ENCODE assay signal across 8 cellular contexts in genomic region chr11:65858354-65859133, GRCh38. TPM values are rescaled to one million over a fixed set of nuclear protein-coding genes. Genes with fewer than 3 reads are reported as not detected.
DNase-seq lines count a peak whose midpoint lies in the region; ATAC-seq and TF ChIP-seq lines count a peak whose summit lies in the region.

No MANE protein-coding gene starts in this region.

- H3K36me3 Mint-ChIP-seq in activated naive CD8-positive, alpha-beta T cell treated with anti-CD3 and anti-CD28 coated beads, Interleukin-2, amount 10 ng/mL, durations not matched to agents 7 days and 5 days: peaks cover 39% of the 10 kb centered on the region

- H4K20me1 ChIP-seq in BLaER1 (peaks cover 66% of the 10 kb centered on the region), HCT116 (ENCODE audit: insufficient read depth) (peaks cover 15% of the 10 kb centered on the region; the same call in 1 of the 2 replicates)

- H3K27ac ChIP-seq in BLaER1: peak overlapping the region; percentile 86
- H3K27ac ChIP-seq in HCT116 (ENCODE audit: low read depth, low read length): peak overlapping the region; percentile 97
- H3K27ac ChIP-seq in transverse colon: peak overlapping the region; percentile 97 to 100 (median 100)

- TF ChIP-seq POLR2A in HCT116 (IDR thresholded peaks at IDR 0.05; ENCODE audit: borderline replicate concordance, extremely low read depth, insufficient read depth, insufficient read length) (no peak), transverse colon (IDR thresholded peaks at IDR 0.05) (peak; percentile 5)

- H3K4me3 Mint-ChIP-seq in activated naive CD8-positive, alpha-beta T cell treated with anti-CD3 and anti-CD28 coated beads, Interleukin-2, amount 10 ng/mL, durations not matched to agents 7 days and 5 days: peak overlapping the region; percentile 91

- BruUV-seq in HCT116 (replicated peaks; lab: Mats Ljungman, UMichigan): no TSS peak

- in situ Hi-C loops in transverse colon (cut with MboI; ENCODE audit: low pct_ligation_motif_present in 1 of 4, low pct_unique_long_range_greater_than_20kb in 1 of 4, low sequenced_read_pairs in 3 of 4) (no loop called here), G401 (cut with HindIII; ENCODE audit: low sequenced_read_pairs) (no loop called here)

- H3K27ac Mint-ChIP-seq in activated naive CD8-positive, alpha-beta T cell treated with anti-CD3 and anti-CD28 coated beads, Interleukin-2, amount 10 ng/mL, durations not matched to agents 7 days and 5 days: peak overlapping the region; percentile 93

- peaks cover 44% of the 10 kb centered on the region for H3K4me1 Mint-ChIP-seq in activated naive CD8-positive, alpha-beta T cell treated with anti-CD3 and anti-CD28 coated beads, Interleukin-2, amount 10 ng/mL, durations not matched to agents 7 days and 5 days

- intact Hi-C loops in HCT116 (cut with micrococcal nuclease): loop anchor here (1.0 kb wide), 2 partner anchors 146 to 243 kb away; partner anchors contain the start of genes KAT5 and PCNX3
- intact Hi-C loops in transverse colon (cut with DNase I; ENCODE audit: low total_unique reads): loop anchor here (2.0 kb wide), 1 partner anchor 14 kb away; the partner anchor contains the start of gene EFEMP2

- H3K9ac ChIP-seq in BLaER1 (peak overlapping the region; percentile 96), HCT116 (ENCODE audit: low read length) (peak overlapping the region; percentile 99)

- H3K27me3 ChIP-seq in BLaER1 (no peaks in the 10 kb centered on the region), HCT116 (ENCODE audit: insufficient read depth, low read length) (no peaks in the 10 kb centered on the region), kidney epithelial cell (ENCODE audit: control insufficient read depth, insufficient read depth, low read length) (no peaks in the 10 kb centered on the region), transverse colon (no peaks in the 10 kb centered on the region)

- DNase-seq in HCT116 (ENCODE audit: low read depth, low spot score): no peak
- no peak for DNase-seq in activated naive CD8-positive, alpha-beta T cell treated with anti-CD3 and anti-CD28 coated beads, Interleukin-2, amount 10 ng/mL, durations not matched to agents 7 days and 5 days
- no peak for DNase-seq in kidney epithelial cell (ENCODE audit: low read depth)
- no peak for DNase-seq in transverse colon
- no peak for DNase-seq in G401 (ENCODE audit: low spot score)
- no peak for DNase-seq in activated gamma-delta T cell treated with Interleukin-2 at 50 U/mL for 16 hours
- DNase-seq in NCI-H1417 treated with DMSO at 0.1 percent for 48 hours (lab: John Stamatoyannopoulos, UW): no peak

- H3K36me3 ChIP-seq in BLaER1 (peaks cover 53% of the 10 kb centered on the region), HCT116 (ENCODE audit: control insufficient read depth in 1 of 2, insufficient read depth in 2 of 2, low read length in 2 of 2) (peaks cover 25 to 39% of the 10 kb centered on the region in 2 experiments), kidney epithelial cell (ENCODE audit: control insufficient read depth, insufficient read depth, low read length) (peaks cover 5% of the 10 kb centered on the region), transverse colon (peaks cover 2 to 25% (median 15%) of the 10 kb centered on the region in 4 donors)

- TF ChIP-seq CTCF in HCT116 (IDR thresholded peaks at IDR 0.05 in 2 of 3, conservative IDR thresholded peaks at IDR 0.05 in 1 of 3; ENCODE audit: borderline replicate concordance in 1 of 3, insufficient read depth in 1 of 3, low read depth in 2 of 3, low read length in 2 of 3) (no peak), kidney epithelial cell (IDR thresholded peaks at IDR 0.05; ENCODE audit: insufficient read depth, low read length, poor library complexity, severe bottlenecking) (no peak), transverse colon (IDR thresholded peaks at IDR 0.05) (no peak)

- RAD21 ChIA-PET in HCT116 (lab: Charles Lee; ENCODE audit: low non-redundant PET in 1 of 2, low total read pairs in 2 of 2, uncharacterized antibody in 2 of 2, unreplicated experiment in 2 of 2): interaction anchor here in 1 of 2 experiments (1.1 kb wide), 1 partner anchor 31 kb away, joined by 3 read pairs; no protein-coding TSS in a partner anchor

- H3K9me2 ChIP-seq in HCT116 (ENCODE audit: insufficient read depth): no peaks in the 10 kb centered on the region

- no peak for TF ChIP-seq EP300 in transverse colon (IDR thresholded peaks at IDR 0.05; ENCODE audit: low read depth)

- H3K4me3 ChIP-seq in BLaER1 (peak overlapping the region; percentile 91), HCT116 (replicated peaks in 1 of 2; ENCODE audit: low read depth in 1 of 2, low read length in 2 of 2) (peak overlapping the region; percentile 85 to 100), kidney epithelial cell (ENCODE audit: low read depth, low read length) (peak overlapping the region; percentile 42), transverse colon (peak overlapping the region; percentile 34 to 97 (median 88))

- H3K27me3 Mint-ChIP-seq in activated naive CD8-positive, alpha-beta T cell treated with anti-CD3 and anti-CD28 coated beads, Interleukin-2, amount 10 ng/mL, durations not matched to agents 7 days and 5 days: no peaks in the 10 kb centered on the region

- CTCF ChIA-PET in HCT116 (lab: Charles Lee): interaction anchor here (0.6 to 4.3 kb wide), 8 partner anchors 11 to 147 kb away, joined by 3 to 82 read pairs (median 10); partner anchors contain the start of genes AP5B1, CCDC85B, FIBP and KAT5

- ATAC-seq in HCT116: no peak
- ATAC-seq in activated naive CD8-positive, alpha-beta T cell treated with anti-CD3 and anti-CD28 coated beads, Interleukin-2, amount 10 ng/mL, durations not matched to agents 7 days and 5 days (ENCODE audit: low read depth): no peak

- H2AFZ ChIP-seq in HCT116 (ENCODE audit: low read depth, low read length, poor library complexity, severe bottlenecking): peak overlapping the region; percentile 50

- H3K4me2 ChIP-seq in BLaER1 (peak overlapping the region; percentile 89), HCT116 (ENCODE audit: low read length) (peak overlapping the region; percentile 77)

- H3K4me1 ChIP-seq in BLaER1 (peaks cover 48% of the 10 kb centered on the region), HCT116 (ENCODE audit: control insufficient read depth in 1 of 2, insufficient read depth in 2 of 2, low read length in 2 of 2) (peaks cover 23 to 44% of the 10 kb centered on the region in 2 experiments), transverse colon (peaks cover 35 to 65% (median 52%) of the 10 kb centered on the region in 4 donors)

- no peaks in the 10 kb centered on the region for H3K9me3 Mint-ChIP-seq in activated naive CD8-positive, alpha-beta T cell treated with anti-CD3 and anti-CD28 coated beads, Interleukin-2, amount 10 ng/mL, durations not matched to agents 7 days and 5 days

- H3K9me3 ChIP-seq in BLaER1 (no peaks in the 10 kb centered on the region), HCT116 (ENCODE audit: control insufficient read depth in 1 of 2, insufficient read depth in 1 of 2, low read depth in 1 of 2, low read length in 2 of 2) (no peaks in the 10 kb centered on the region), transverse colon (no peaks in the 10 kb centered on the region)

- TF ChIP-seq RAD21 in HCT116 (IDR thresholded peaks at IDR 0.05; ENCODE audit: low read depth): no peak

- POLR2A ChIA-PET in HCT116 (lab: Charles Lee): interaction anchor here (0.6 to 5.3 kb wide), 19 partner anchors 7 to 530 kb away, joined by 3 to 84 read pairs (median 5); partner anchors contain the start of genes BANF1, CCDC85B, FIBP and FOSL1
- POLR2A ChIA-PET in activated naive CD8-positive, alpha-beta T cell treated with anti-CD3 and anti-CD28 coated beads, Interleukin-2, amount 10 ng/mL, durations not matched to agents 7 days and 5 days (lab: Charles Lee): interaction anchor here (0.6 to 8.3 kb wide), 23 partner anchors 8 to 436 kb away, joined by 3 to 304 read pairs (median 6); partner anchors contain the start of genes C11orf68, CCDC85B, CTSW and EFEMP2

- WGBS in transverse colon (ENCODE audit: low coverage in 1 of 2), 2 donors: 0% methylated on average over 4 to 32 of the region's 32 CpGs

- H3K79me2 ChIP-seq in HCT116 (ENCODE audit: insufficient read depth, low read length): peaks cover 63% of the 10 kb centered on the region

RNA-seq across cellular contexts. Expression of gene CFL1, which starts 0.6 kb away (rescaled TPM):
- total RNA-seq in HCT116 (2021; ENCODE audit: unreplicated experiment) (1,270 TPM), kidney epithelial cell (1,640 and 1,825 TPM in 2 replicates), transverse colon (1,000 to 10,000 TPM; 1,308 to 1,852 (median 1,703) TPM)
- 1,219 and 1,350 TPM in 2 replicates for polyA plus RNA-seq in HCT116 (2012)
- total RNA-seq in activated naive CD8-positive, alpha-beta T cell treated with anti-CD3 and anti-CD28 coated beads, Interleukin-2, amount 10 ng/mL, durations not matched to agents 7 days and 5 days: 1,000 to 10,000 TPM; 1,357 to 1,424 TPM
- total RNA-seq in G401 (2014; rRNA removed; shearing (Covaris generic)): 1,273 and 1,592 TPM in 2 replicates

RNA-seq across cellular contexts. Expression of gene MUS81, which starts 1.7 kb away (rescaled TPM):
- total RNA-seq in HCT116 (2021; ENCODE audit: unreplicated experiment) (47.2 TPM), kidney epithelial cell (63.6 and 77.5 TPM in 2 replicates), transverse colon (100 to 1,000 TPM in 1 of 4 donors, 10 to 100 TPM in 3; 58.3 to 191 (median 81.2) TPM)
- 42.4 and 57.5 TPM in 2 replicates for polyA plus RNA-seq in HCT116 (2012)
- total RNA-seq in activated naive CD8-positive, alpha-beta T cell treated with anti-CD3 and anti-CD28 coated beads, Interleukin-2, amount 10 ng/mL, durations not matched to agents 7 days and 5 days: 100 to 1,000 TPM; 102 to 110 TPM
- 61.8 and 70.4 TPM in 2 replicates for total RNA-seq in G401 (2014; rRNA removed; shearing (Covaris generic))

RNA-seq across cellular contexts. Expression of gene EFEMP2, which starts 14.1 kb away (rescaled TPM):
- total RNA-seq in HCT116 (2021; ENCODE audit: unreplicated experiment) (8.4 TPM), kidney epithelial cell (54.1 and 62.0 TPM in 2 replicates), transverse colon (10 to 100 TPM; 15.2 to 34.4 (median 25.1) TPM)
- 6.1 and 6.9 TPM in 2 replicates for polyA plus RNA-seq in HCT116 (2012)
- total RNA-seq in activated naive CD8-positive, alpha-beta T cell treated with anti-CD3 and anti-CD28 coated beads, Interleukin-2, amount 10 ng/mL, durations not matched to agents 7 days and 5 days: 10 to 100 TPM; 15.3 to 20.0 TPM
- 35.8 and 38.2 TPM in 2 replicates for total RNA-seq in G401 (2014; rRNA removed; shearing (Covaris generic))

RNA-seq across cellular contexts. Expression of gene CTSW, which starts 21.1 kb away (rescaled TPM):
- total RNA-seq in HCT116 (2021; ENCODE audit: unreplicated experiment): not detected
- 0.25 and 0.44 TPM in 2 replicates for polyA plus RNA-seq in HCT116 (2012)
- 100 to 1,000 TPM; 161 to 175 TPM for total RNA-seq in activated naive CD8-positive, alpha-beta T cell treated with anti-CD3 and anti-CD28 coated beads, Interleukin-2, amount 10 ng/mL, durations not matched to agents 7 days and 5 days
- not detected in 2 replicates for total RNA-seq in kidney epithelial cell
- total RNA-seq in transverse colon: 1 to 10 TPM in 2 of 4 donors, not detected in 2; 1.1 to 1.8 TPM
- total RNA-seq in G401 (2014; rRNA removed; shearing (Covaris generic)): not detected in 2 replicates

RNA-seq across cellular contexts. Expression of gene SNX32, which starts 24.8 kb away (rescaled TPM):
- total RNA-seq in HCT116 (2021; ENCODE audit: unreplicated experiment): not detected
- 0.20 and 0.39 TPM in 2 replicates for polyA plus RNA-seq in HCT116 (2012)
- total RNA-seq in activated naive CD8-positive, alpha-beta T cell treated with anti-CD3 and anti-CD28 coated beads, Interleukin-2, amount 10 ng/mL, durations not matched to agents 7 days and 5 days: 1 to 10 TPM; 2.6 to 3.6 TPM
- total RNA-seq in kidney epithelial cell: 1.4 and 1.9 TPM in 2 replicates
- total RNA-seq in transverse colon: 10 to 100 TPM in 1 of 4 donors, 1 to 10 TPM in 1, under 1 TPM in 1, not detected in 1; 0.60 to 10.0 (median 1.6) TPM
- total RNA-seq in G401 (2014; rRNA removed; shearing (Covaris generic)): not detected in 2 replicates

Comparison
In these comparisons a context has a peak if more than half of its experiments do, and no peak if none do; other contexts are left out.
1. H3K4me3 ChIP-seq: peak in every context shown above with its lines; median percentile 92 in HCT116; 91 in BLaER1; 88 in transverse colon; 42 in kidney epithelial cell.